25 cellular contexts compared by ENCODE assay signal in the genomic region with DNA sequence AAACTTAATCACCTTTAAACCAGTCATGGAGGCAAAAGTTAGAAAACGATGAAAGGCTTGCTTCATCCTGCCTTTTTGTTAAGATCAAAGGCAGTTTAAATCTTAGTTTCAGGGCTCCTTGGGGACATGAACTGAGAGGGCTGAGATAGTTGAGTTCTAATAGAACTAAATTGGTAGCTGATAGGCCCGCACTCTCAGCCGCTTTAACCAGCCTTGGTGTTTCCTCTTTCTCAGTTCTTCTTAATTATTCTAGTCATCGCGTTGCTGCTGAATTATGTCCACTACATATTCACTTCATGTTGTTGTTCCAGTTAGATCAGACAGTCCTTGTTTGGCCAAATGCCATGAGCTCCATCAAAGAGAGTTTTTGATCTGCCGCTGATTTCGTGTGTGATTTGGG.
DNase-seq lines count a peak whose midpoint lies in the region; ATAC-seq and TF ChIP-seq lines count a peak whose summit lies in the region.
"Had no signal": no experiment of that assay in that cellular context is flagged by ENCODE, and none has a peak within 500 bp of the region (broad histone marks: within the 10 kb centered on the region; RNA-seq: fewer than 3 reads in every experiment).

No MANE protein-coding gene starts in this region.

- TF ChIP-seq CTCF in lower lobe of right lung (IDR thresholded peaks at IDR 0.05) (no peak), gastrocnemius medialis (IDR thresholded peaks at IDR 0.05 in 4 of 5, conservative IDR thresholded peaks at IDR 0.05 in 1 of 5) (no peak)

- intact Hi-C loops in lower lobe of right lung (cut with DNase I) = no loop called here
- intact Hi-C loops in gastrocnemius medialis (cut with DNase I; ENCODE audit: low total_unique reads) = no loop called here

- H3K36me3 ChIP-seq in lower lobe of right lung = peaks cover 4% of the 10 kb centered on the region
- H3K36me3 ChIP-seq in gastrocnemius medialis = no peaks in the 10 kb centered on the region
- H3K36me3 ChIP-seq: brain microvascular endothelial cell, Peyer's patch had no signal

- H3K4me1 ChIP-seq in lower lobe of right lung (peaks cover 55% of the 10 kb centered on the region), gastrocnemius medialis (peaks cover 23 to 57% of the 10 kb centered on the region in 2 donors)

- TF ChIP-seq POLR2A in gastrocnemius medialis (IDR thresholded peaks at IDR 0.05) = no peak

- no peak for ATAC-seq in lower lobe of right lung
- ATAC-seq in gastrocnemius medialis = no peak
- no peak for ATAC-seq in HG02852 (IDR thresholded peaks at IDR 0.05; ENCODE audit: unreplicated experiment)
- ATAC-seq in GM21576 (IDR thresholded peaks at IDR 0.05; ENCODE audit: unreplicated experiment) = no peak
- ATAC-seq in HG03521 (IDR thresholded peaks at IDR 0.05; ENCODE audit: unreplicated experiment) = no peak
- ATAC-seq: activated T-cell treated with anti-CD3 and anti-CD28 coated beads, Interleukin-2, amount 50 U/mL, for 72 hours had no signal

- peak; percentile 50 for DNase-seq in CD1c-positive myeloid dendritic cell (ENCODE audit: extremely low spot score)
- DNase-seq in MV-4-11 (lab: John Stamatoyannopoulos, UW) = peak; percentile 30
- DNase-seq in lower lobe of right lung = no peak
- DNase-seq in gastrocnemius medialis = no peak
- no peak for DNase-seq in activated CD4-positive, alpha-beta T cell treated with anti-CD3 and anti-CD28 coated beads, Interleukin-2, amount 50 U/mL, for 48 hours
- DNase-seq: activated B cell treated with CpG ODN at 0.5 μM for 24 hours; activated CD4-positive, alpha-beta T cell treated with anti-CD3 and anti-CD28 coated beads, Interleukin-2, amount 50 U/mL, for 1 hour; activated naive CD4-positive, alpha-beta T cell treated with Interleukin-2 at 50 U/mL for 16 hours; activated T-cell treated with anti-CD3 and anti-CD28 coated beads, Interleukin-2, amount 50 U/mL, for 72 hours; amniotic stem cell; brain microvascular endothelial cell; Calu3; IMR-90; mammary epithelial cell; NCI-H1092; NCI-H187 treated with DMSO at 0.1 percent for 48 hours; NCI-H2171 treated with DMSO at 0.1 percent for 48 hours; NCI-H524 treated with DMSO at 0.1 percent for 48 hours; Peyer's patch; SIG-M5; stimulated activated CD4-positive, alpha-beta T cell treated with anti-CD3 and anti-CD28 coated beads, Interleukin-4, amount 100 ng/mL, for 1 hour had no signal

- no peaks in the 10 kb centered on the region for H3K27me3 ChIP-seq in lower lobe of right lung (ENCODE audit: low read depth)
- no peaks in the 10 kb centered on the region for H3K27me3 ChIP-seq in gastrocnemius medialis
- H3K27me3 ChIP-seq: brain microvascular endothelial cell, Peyer's patch had no signal

- no peaks in the 10 kb centered on the region for H3K9me3 ChIP-seq in lower lobe of right lung
- no peaks in the 10 kb centered on the region for H3K9me3 ChIP-seq in gastrocnemius medialis
- H3K9me3 ChIP-seq: Peyer's patch had no signal

- H3K4me3 ChIP-seq in lower lobe of right lung (no peak overlapping the region), gastrocnemius medialis (no peak overlapping the region)
- H3K4me3 ChIP-seq: Peyer's patch had no signal

- in situ Hi-C loops in gastrocnemius medialis (cut with MboI; ENCODE audit: low sequenced_read_pairs in 4 of 4) = loop anchor here in 1 of 4 donors (10.0 kb wide), 1 partner anchor 67 kb away; no protein-coding TSS in a partner anchor

- peak overlapping the region; percentile 58 for H3K27ac ChIP-seq in lower lobe of right lung
- H3K27ac ChIP-seq in gastrocnemius medialis = peak overlapping the region; percentile 52 to 60 (median 56)
- H3K27ac ChIP-seq: brain microvascular endothelial cell, C4-2B, Peyer's patch had no signal

Comparison
In these comparisons a context has a peak if more than half of its experiments do, and no peak if none do; other contexts are left out.
1. DNase-seq: peak in CD1c-positive myeloid dendritic cell (single experiment) and MV-4-11 (single experiment); none in lower lobe of right lung (single experiment), gastrocnemius medialis (0 of 2) and activated CD4-positive, alpha-beta T cell treated with anti-CD3 and anti-CD28 coated beads, Interleukin-2, amount 50 U/mL, for 48 hours (0 of 2).